Comparison of ENCODE assay signal across 9 cellular contexts in genomic region chr1:203148127-203148526, GRCh38. TPM values are rescaled to one million over a fixed set of nuclear protein-coding genes. Genes with fewer than 3 reads are reported as not detected.
DNase-seq lines count a peak whose midpoint lies in the region; ATAC-seq and TF ChIP-seq lines count a peak whose summit lies in the region.
"Had no signal": no experiment of that assay in that cellular context is flagged by ENCODE, and none has a peak within 500 bp of the region (broad histone marks: within the 10 kb centered on the region; RNA-seq: fewer than 3 reads in every experiment).

No MANE protein-coding gene starts in this region.

- peak overlapping the region; percentile 86 for H2AK5ac ChIP-seq in neuronal stem cell (ENCODE audit: low read depth, low read length)

- H3K4ac ChIP-seq in neuronal stem cell (ENCODE audit: low read length) = no peak overlapping the region

- no peak overlapping the region for H2BK12ac ChIP-seq in neuronal stem cell (ENCODE audit: low read length)

- H3K27ac ChIP-seq in caudate nucleus (ENCODE audit: low read depth, low read length) = peak overlapping the region; percentile 85
- H3K27ac ChIP-seq in neuronal stem cell (replicated peaks; ENCODE audit: low read length) = no peak overlapping the region

- H3K4me2 ChIP-seq in neuronal stem cell (ENCODE audit: insufficient read depth, low read length, poor library complexity, severe bottlenecking) = no peak overlapping the region

- no peak overlapping the region for H3K18ac ChIP-seq in neuronal stem cell (ENCODE audit: low read length)

- peak; percentile 82 for TF ChIP-seq CTCF in LNCAP (IDR thresholded peaks at IDR 0.05)
- no peak for TF ChIP-seq CTCF in lower leg skin (IDR thresholded peaks at IDR 0.05)

- H2BK120ac ChIP-seq in neuronal stem cell (ENCODE audit: low read depth, low read length) = no peak overlapping the region

- no peak for ATAC-seq in HG03439 (IDR thresholded peaks at IDR 0.05; ENCODE audit: unreplicated experiment)
- ATAC-seq: naive thymus-derived CD8-positive, alpha-beta T cell had no signal

- H3K4me3 ChIP-seq in neuronal stem cell (ENCODE audit: low read length in 2 of 2) = no peak overlapping the region
- H3K4me3 ChIP-seq in lower leg skin (ENCODE audit: low read depth, poor library complexity, severe bottlenecking) = no peak overlapping the region

- WGBS in neuronal stem cell (ENCODE audit: extremely low coverage in 2 of 2, insufficient read length in 2 of 2, insufficient replicate concordance in 1 of 2), 2 donors = no CpG with 5 or more reads among the region's 5 CpGs
- WGBS in lower leg skin, 2 donors = 89 to 91% methylated on average over 5 of the region's 5 CpGs

- H3K9ac ChIP-seq in neuronal stem cell (ENCODE audit: low read depth, low read length, poor library complexity) = no peak overlapping the region

- no peak overlapping the region for H2BK15ac ChIP-seq in neuronal stem cell (ENCODE audit: low read length)

- H3K23ac ChIP-seq in neuronal stem cell (ENCODE audit: low read depth, low read length, poor library complexity) = peak overlapping the region; percentile 48

- no peaks in the 10 kb centered on the region for H3K36me3 ChIP-seq in neuronal stem cell (replicated peaks in 1 of 2; ENCODE audit: control insufficient read depth in 2 of 2, insufficient read depth in 2 of 2, low read length in 2 of 2)

- H4K8ac ChIP-seq in neuronal stem cell (ENCODE audit: low read depth, low read length) = no peak overlapping the region

- peak; percentile 41 for DNase-seq in DMS 273 (lab: John Stamatoyannopoulos, UW; ENCODE audit: unreplicated experiment)
- DNase-seq in DMS 273 treated with DMSO at 0.1 percent for 48 hours (lab: John Stamatoyannopoulos, UW) = no peak
- peak in 1 of 61 donors; percentile 12 for DNase-seq in caudate nucleus (lab: John Stamatoyannopoulos, UW)
- no peak for DNase-seq in neuronal stem cell (ENCODE audit: low spot score)
- DNase-seq in NCI-H187 treated with DMSO at 0.1 percent for 48 hours (lab: John Stamatoyannopoulos, UW) = no peak
- no peak for DNase-seq in lower leg skin (ENCODE audit: low spot score in 2 of 2)
- DNase-seq: naive thymus-derived CD8-positive, alpha-beta T cell had no signal

- peaks cover 0 to 2% of the 10 kb centered on the region in 2 donors for H3K9me3 ChIP-seq in neuronal stem cell (replicated peaks in 1 of 2; ENCODE audit: control insufficient read depth in 2 of 2, insufficient read depth in 1 of 2, low read depth in 1 of 2, low read length in 2 of 2)

- peaks cover 20 to 32% of the 10 kb centered on the region in 2 donors for H3K4me1 ChIP-seq in neuronal stem cell (ENCODE audit: control insufficient read depth in 2 of 2, insufficient read depth in 1 of 2, low read depth in 1 of 2, low read length in 2 of 2)

- H4K91ac ChIP-seq in neuronal stem cell (ENCODE audit: low read depth, low read length, poor library complexity) = no peak overlapping the region

- no peak overlapping the region for H2AFZ ChIP-seq in neuronal stem cell (ENCODE audit: low read length)

- intact Hi-C loops in lower leg skin (cut with DNase I; ENCODE audit: low total_unique reads) = no loop called here

- no peaks in the 10 kb centered on the region for H3K79me1 ChIP-seq in neuronal stem cell (ENCODE audit: low read depth, low read length)

- no peak for TF ChIP-seq POLR2A in lower leg skin (IDR thresholded peaks at IDR 0.05)

- H3K14ac ChIP-seq in neuronal stem cell (ENCODE audit: low read length) = no peak overlapping the region

- no peak overlapping the region for H2BK5ac ChIP-seq in neuronal stem cell (ENCODE audit: low read length)

- no peaks in the 10 kb centered on the region for H3K27me3 ChIP-seq in neuronal stem cell (ENCODE audit: control insufficient read depth in 3 of 3, insufficient read depth in 3 of 3, low read depth in 1 of 3, low read length in 3 of 3)

RNA-seq across cellular contexts. Expression of gene ADORA1, which starts 20.6 kb away (rescaled TPM):
- polyA plus RNA-seq in neuronal stem cell (2013, experiment 1 of 2) = 4.7 TPM
- polyA plus RNA-seq in neuronal stem cell (2013, experiment 2 of 2) = 4.6 TPM
- total RNA-seq in lower leg skin = 1 to 10 TPM; 1.8 to 7.7 (median 5.3) TPM
- total RNA-seq: naive thymus-derived CD8-positive, alpha-beta T cell had no signal
- polyA plus RNA-seq: naive thymus-derived CD8-positive, alpha-beta T cell had no signal

RNA-seq across cellular contexts. Expression of gene MYBPH, which starts 27.5 kb away (rescaled TPM):
- polyA plus RNA-seq in neuronal stem cell (2013, experiment 1 of 2) = not detected
- not detected for polyA plus RNA-seq in neuronal stem cell (2013, experiment 2 of 2)
- total RNA-seq in lower leg skin = not detected
- total RNA-seq: naive thymus-derived CD8-positive, alpha-beta T cell had no signal
- polyA plus RNA-seq: naive thymus-derived CD8-positive, alpha-beta T cell had no signal

RNA-seq across cellular contexts. Expression of gene CHI3L1, which starts 38.4 kb away (rescaled TPM):
- polyA plus RNA-seq in neuronal stem cell (2013, experiment 1 of 2) = 0.24 TPM
- polyA plus RNA-seq in neuronal stem cell (2013, experiment 2 of 2) = 0.21 TPM
- 100 to 1,000 TPM in 2 of 4 donors, 10 to 100 TPM in 2; 80.5 to 188 (median 107) TPM for total RNA-seq in lower leg skin
- total RNA-seq: naive thymus-derived CD8-positive, alpha-beta T cell had no signal
- polyA plus RNA-seq: naive thymus-derived CD8-positive, alpha-beta T cell had no signal
